ENCODE assay signal across 35 cellular contexts in the genomic region with DNA sequence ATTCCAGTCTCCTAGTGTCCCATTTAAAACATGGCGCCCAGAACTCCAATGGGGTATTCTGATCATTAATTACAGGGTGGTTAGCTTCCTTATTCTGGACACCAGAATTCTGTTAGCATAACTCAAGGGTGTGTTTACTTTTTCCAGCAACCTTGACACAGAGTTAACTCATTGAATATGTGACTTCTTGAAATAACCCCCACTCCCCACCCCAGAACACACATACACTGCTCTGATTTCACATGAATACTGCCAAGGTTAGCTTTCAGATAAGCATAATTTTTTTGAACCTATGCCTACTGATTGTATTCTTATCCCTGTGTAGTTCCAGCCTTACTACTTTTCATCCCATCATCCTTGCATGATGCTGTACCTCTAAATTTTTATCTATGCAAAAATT.
"Had no signal": no experiment of that assay in that cellular context is flagged by ENCODE, and none has a peak within 500 bp of the region (broad histone marks: within the 10 kb centered on the region; RNA-seq: fewer than 3 reads in every experiment).

No MANE protein-coding gene starts in this region.

- H3K4me3 ChIP-seq: adrenal gland, breast epithelium, cardiac muscle cell, esophagus muscularis mucosa, gastrocnemius medialis, heart left ventricle had no signal

- ATAC-seq: activated CD4-positive, CD25-positive, alpha-beta regulatory T cell treated with anti-CD3 and anti-CD28 coated beads, Interleukin-2, amount 50 U/mL, for 24 hours; activated CD8-positive, alpha-beta T cell treated with anti-CD3 and anti-CD28 coated beads for 36 hours; activated naive CD4-positive, alpha-beta T cell treated with anti-CD3 and anti-CD28 coated beads, Interleukin-2, amount 50 U/mL, for 72 hours; activated T-cell treated with anti-CD3 and anti-CD28 coated beads, Interleukin-2, amount 50 U/mL, for 4 hours; effector memory CD8-positive, alpha-beta T cell; foreskin keratinocyte; gastrocnemius medialis; heart left ventricle; T-helper 17 cell had no signal

- H3K9me3 Mint-ChIP-seq: activated B cell treated with CpG ODN at 0.5 μM for 24 hours; activated CD8-positive, alpha-beta T cell treated with anti-CD3 and anti-CD28 coated beads for 36 hours; activated naive CD4-positive, alpha-beta T cell treated with anti-CD3 and anti-CD28 coated beads, Interleukin-2, amount 10 ng/mL, durations not matched to agents 7 days and 5 days; activated naive CD4-positive, alpha-beta T cell treated with anti-CD3 and anti-CD28 coated beads, Interleukin-2, amount 50 U/mL, for 72 hours; activated T-cell treated with anti-CD3 and anti-CD28 coated beads, Interleukin-2, amount 50 U/mL, for 4 hours; brain; central memory CD8-positive, alpha-beta T cell; effector memory CD8-positive, alpha-beta T cell; T-helper 2 cell treated with Interferon-gamma antibody and Interleukin-4, amounts not matched to agents 5 μg/mL and 100 μg/mL, for 36 hours had no signal

- H3K27me3 ChIP-seq: adrenal gland, breast epithelium, cardiac muscle cell, esophagus muscularis mucosa, foreskin keratinocyte, gastrocnemius medialis, heart left ventricle had no signal

- H3K4me3 Mint-ChIP-seq: activated B cell treated with CpG ODN at 0.5 μM for 24 hours; activated CD8-positive, alpha-beta T cell treated with anti-CD3 and anti-CD28 coated beads for 36 hours; activated naive CD4-positive, alpha-beta T cell treated with anti-CD3 and anti-CD28 coated beads, Interleukin-2, amount 10 ng/mL, durations not matched to agents 7 days and 5 days; activated T-cell treated with anti-CD3 and anti-CD28 coated beads, Interleukin-2, amount 50 U/mL, for 4 hours; brain; central memory CD8-positive, alpha-beta T cell; effector memory CD8-positive, alpha-beta T cell; T-helper 17 cell; T-helper 2 cell treated with Interferon-gamma antibody and Interleukin-4, amounts not matched to agents 5 μg/mL and 100 μg/mL, for 36 hours had no signal

- H3K27ac ChIP-seq: adrenal gland, breast epithelium, cardiac muscle cell, esophagus muscularis mucosa, foreskin keratinocyte, gastrocnemius medialis, heart left ventricle, WERI-Rb-1 had no signal

- H3K27ac Mint-ChIP-seq: activated B cell treated with CpG ODN at 0.5 μM for 24 hours; activated CD8-positive, alpha-beta T cell treated with anti-CD3 and anti-CD28 coated beads for 36 hours; activated naive CD4-positive, alpha-beta T cell treated with anti-CD3 and anti-CD28 coated beads, Interleukin-2, amount 10 ng/mL, durations not matched to agents 7 days and 5 days; T-helper 2 cell treated with Interferon-gamma antibody and Interleukin-4, amounts not matched to agents 5 μg/mL and 100 μg/mL, for 36 hours had no signal

- FAIRE-seq: colon had no signal

- H3K9me3 ChIP-seq: adrenal gland, breast epithelium, esophagus muscularis mucosa, gastrocnemius medialis, heart left ventricle had no signal

- DNase-seq: activated B cell treated with CpG ODN at 0.5 μM for 24 hours; activated CD4-positive, alpha-beta T cell treated with anti-CD3 and anti-CD28 coated beads for 48 hours; activated CD4-positive, alpha-beta T cell treated with anti-CD3 and anti-CD28 coated beads, Interleukin-2, amount 50 U/mL, for 1 hour; activated CD4-positive, alpha-beta T cell treated with anti-CD3 and anti-CD28 coated beads, Interleukin-2, amount 50 U/mL, for 48 hours; activated CD8-positive, alpha-beta memory T cell treated with anti-CD3 and anti-CD28 coated beads for 24 hours; activated CD8-positive, alpha-beta T cell treated with anti-CD3 and anti-CD28 coated beads for 36 hours; activated gamma-delta T cell; activated naive CD4-positive, alpha-beta T cell; activated naive CD4-positive, alpha-beta T cell treated with anti-CD3 and anti-CD28 coated beads, Interleukin-2, amount 10 ng/mL, durations not matched to agents 7 days and 5 days; activated T-cell treated with anti-CD3 and anti-CD28 coated beads, Interleukin-2, amount 50 U/mL, for 4 hours; adrenal gland; amygdala; aorta; cortex of kidney; dermis blood vessel endothelial cell; effector CD4-positive, alpha-beta T cell; effector memory CD8-positive, alpha-beta T cell; erythroblast; foreskin keratinocyte; gastrocnemius medialis; glutamatergic neuron; heart left ventricle; T-helper 1 cell; T-helper 17 cell; T1000; WERI-Rb-1 had no signal

- H3K27me3 Mint-ChIP-seq: activated B cell treated with CpG ODN at 0.5 μM for 24 hours; activated CD8-positive, alpha-beta T cell treated with anti-CD3 and anti-CD28 coated beads for 36 hours; activated naive CD4-positive, alpha-beta T cell treated with anti-CD3 and anti-CD28 coated beads, Interleukin-2, amount 10 ng/mL, durations not matched to agents 7 days and 5 days; brain; central memory CD8-positive, alpha-beta T cell; effector memory CD8-positive, alpha-beta T cell; T-helper 17 cell had no signal

- H3K36me3 ChIP-seq: breast epithelium, cardiac muscle cell, WERI-Rb-1 had no signal

- H3K4me1 ChIP-seq: gastrocnemius medialis had no signal
